8 cellular contexts compared by ENCODE assay signal in genomic region chrX:131734621-131735020, GRCh38.
DNase-seq lines count a peak whose midpoint lies in the region; ATAC-seq, FAIRE-seq and TF ChIP-seq lines count a peak whose summit lies in the region.

No MANE protein-coding gene starts in this region.

- H3K36me3 ChIP-seq in liver (ENCODE audit: control insufficient read depth in 4 of 4, insufficient read depth in 3 of 4, low read depth in 1 of 4, low read length in 3 of 4) (no peaks in the 10 kb centered on the region), HepG2 (replicated peaks in 1 of 2; ENCODE audit: control insufficient read depth in 1 of 2, insufficient read depth in 2 of 2, low read length in 2 of 2) (no peaks in the 10 kb centered on the region), aorta (ENCODE audit: control insufficient read depth in 1 of 2, insufficient read depth in 2 of 2, low read length in 1 of 2) (no peaks in the 10 kb centered on the region)

- no peak overlapping the region for H3K9ac ChIP-seq in liver (ENCODE audit: low read depth in 1 of 2, low read length in 2 of 2)
- H3K9ac ChIP-seq in HepG2 (ENCODE audit: insufficient read depth, low read depth, low read length), result no peak overlapping the region

- TF ChIP-seq CTCF in liver (IDR thresholded peaks at IDR 0.05; ENCODE audit: low read depth, low read length, missing input control) (peak; percentile 20), HepG2 (CRISPR knock-in tag; IDR thresholded peaks at IDR 0.05) (no peak), fibroblast of villous mesenchyme (IDR thresholded peaks at IDR 0.05; ENCODE audit: insufficient read depth, low read depth, low read length) (peak; percentile 7)

- 90% methylated on average over 9 of the region's 9 CpGs for WGBS in liver
- WGBS in HepG2 (ENCODE audit: low lambda C conversion rate), result 100% methylated on average over 8 of the region's 9 CpGs
- WGBS in aorta, 2 donors, result 59 to 92% methylated on average over 9 of the region's 9 CpGs

- H3K79me2 ChIP-seq in HepG2 (ENCODE audit: insufficient read depth, low read length), result no peaks in the 10 kb centered on the region

- no TSS peak for BruUV-seq in HepG2 (replicated peaks; lab: Mats Ljungman, UMichigan)

- in situ Hi-C loops in HepG2 (cut with HindIII; ENCODE audit: extremely low pct_ligation_motif_present, low pct_unique_long_range_greater_than_20kb), result no loop called here

- CTCF ChIA-PET in HepG2 (lab: Yijun Ruan, JAX; ENCODE audit: low intra/inter-chr PET ratio, low total read pairs), result no interaction called here

- H2AFZ ChIP-seq in HepG2 (ENCODE audit: low read length), result no peak overlapping the region

- ATAC-seq in HepG2 (no peak), aorta (ENCODE audit: low FRiP score) (peak; percentile 90), HG03280 (IDR thresholded peaks at IDR 0.05; ENCODE audit: unreplicated experiment) (no peak)

- H3K4me1 ChIP-seq in liver (ENCODE audit: control insufficient read depth in 4 of 4, insufficient read depth in 4 of 4, low read length in 3 of 4) (peaks cover 0 to 5% (median 3%) of the 10 kb centered on the region in 4 donors), HepG2 (ENCODE audit: insufficient read depth, low read length) (no peaks in the 10 kb centered on the region), aorta (ENCODE audit: control insufficient read depth in 1 of 2, insufficient read depth in 2 of 2, low read length in 2 of 2) (no peaks in the 10 kb centered on the region)

- H3K27me3 ChIP-seq in liver (ENCODE audit: control insufficient read depth in 4 of 4, insufficient read depth in 4 of 4, low read length in 3 of 4) (no peaks in the 10 kb centered on the region), HepG2 (ENCODE audit: control insufficient read depth in 1 of 2, insufficient read depth in 2 of 2, low read length in 2 of 2) (no peaks in the 10 kb centered on the region), aorta (ENCODE audit: control insufficient read depth in 1 of 2, insufficient read depth in 2 of 2, low read length in 1 of 2) (no peaks in the 10 kb centered on the region)

- no peak for TF ChIP-seq POLR2A in HepG2 (IDR thresholded peaks at IDR 0.05; ENCODE audit: insufficient read depth in 1 of 2, low read depth in 2 of 2, low read length in 2 of 2)

- H3K4me2 ChIP-seq in HepG2 (ENCODE audit: low read depth, low read length), result no peak overlapping the region

- no peak for FAIRE-seq in HepG2 (lab: Jason Lieb, UNC)

- intact Hi-C loops in HepG2 (cut with micrococcal nuclease; ENCODE audit: unreplicated experiment) (no loop called here), aorta (cut with DNase I) (no loop called here)

- H3K4me3 ChIP-seq in liver (ENCODE audit: low read depth in 1 of 3, low read length in 3 of 3), result no peak overlapping the region
- H3K4me3 ChIP-seq in HepG2 (replicated peaks in 1 of 3; ENCODE audit: insufficient read depth in 1 of 3, low read depth in 2 of 3, low read length in 3 of 3), result no peak overlapping the region
- no peak overlapping the region for H3K4me3 ChIP-seq in fibroblast of villous mesenchyme (ENCODE audit: low read depth, low read length)
- H3K4me3 ChIP-seq in aorta (ENCODE audit: low read length in 2 of 2), result no peak overlapping the region

- H3K9me3 ChIP-seq in liver (ENCODE audit: control insufficient read depth in 4 of 4, low read length in 3 of 4) (no peaks in the 10 kb centered on the region), HepG2 (ENCODE audit: low read length) (no peaks in the 10 kb centered on the region), aorta (ENCODE audit: control insufficient read depth, low read length) (no peaks in the 10 kb centered on the region)

- DNase-seq in HepG2 (ENCODE audit: low spot score), result no peak
- DNase-seq in NOMO-1 treated with DMSO at 0.1 percent for 48 hours (lab: John Stamatoyannopoulos, UW; ENCODE audit: unreplicated experiment), result peak; percentile 79
- peak; percentile 75 for DNase-seq in fibroblast of villous mesenchyme (ENCODE audit: low read depth)
- peak in 1 of 2 donors; percentile 84 for DNase-seq in aorta
- DNase-seq in kidney glomerular epithelial cell (lab: John Stamatoyannopoulos, UW), result no peak
- DNase-seq in germinal center (ENCODE audit: low spot score), result no peak

- POLR2A ChIA-PET in HepG2 (lab: Yijun Ruan, JAX), result no interaction called here

- no peak overlapping the region for H3K27ac ChIP-seq in liver (ENCODE audit: low read depth in 1 of 2, low read length in 2 of 2)
- no peak overlapping the region for H3K27ac ChIP-seq in HepG2 (ENCODE audit: extremely low read length, insufficient read depth, low read length)
- H3K27ac ChIP-seq in aorta (ENCODE audit: low read depth in 1 of 2, low read length in 2 of 2), result no peak overlapping the region

- H4K20me1 ChIP-seq in HepG2 (ENCODE audit: insufficient read depth, low read length), result no peaks in the 10 kb centered on the region

- TF ChIP-seq RAD21 in liver (IDR thresholded peaks at IDR 0.05), result peak in 1 of 2 donors; percentile 80
- TF ChIP-seq RAD21 in HepG2 (CRISPR knock-in tag; IDR thresholded peaks at IDR 0.05), result no peak

- no peak for TF ChIP-seq EP300 in HepG2 (IDR thresholded peaks at IDR 0.05; ENCODE audit: low read depth in 2 of 2, low read length in 2 of 2)
- no peak for TF ChIP-seq EP300 in HepG2 (CRISPR knock-in tag; IDR thresholded peaks at IDR 0.05; ENCODE audit: borderline replicate concordance)

TF ChIP-seq in liver, 16 proteins besides CTCF, POLR2A, EP300 and RAD21:
- TF ChIP-seq RXRA (IDR thresholded peaks at IDR 0.05), result no peak
- peak; percentile 51 for TF ChIP-seq SP1 (IDR thresholded peaks at IDR 0.05)
- no peak for TF ChIP-seq EGR1 (IDR thresholded peaks at IDR 0.05; ENCODE audit: low read depth in 2 of 2)
- TF ChIP-seq MAX (IDR thresholded peaks at IDR 0.05), result no peak
- TF ChIP-seq FOXA2 (IDR thresholded peaks at IDR 0.05), result no peak
- no peak for TF ChIP-seq HNF4G (IDR thresholded peaks at IDR 0.05)
- no peak for TF ChIP-seq TAF1 (conservative IDR thresholded peaks at IDR 0.05)
- no peak for TF ChIP-seq FOXA1 (IDR thresholded peaks at IDR 0.05)

TF ChIP-seq in HepG2, 621 proteins besides CTCF, POLR2A, EP300 and RAD21 (continues in another document):
- TF ChIP-seq ZNF567 (CRISPR knock-in tag; IDR thresholded peaks at IDR 0.05; ENCODE audit: borderline replicate concordance), result no peak
- TF ChIP-seq PHF8 (CRISPR knock-in tag; IDR thresholded peaks at IDR 0.05), result no peak
- TF ChIP-seq POLR2AphosphoS5 (IDR thresholded peaks at IDR 0.05; ENCODE audit: low read depth, low read length), result no peak
- no peak for TF ChIP-seq NONO (IDR thresholded peaks at IDR 0.05)
- no peak for TF ChIP-seq NONO (CRISPR knock-in tag; conservative IDR thresholded peaks at IDR 0.05)
- no peak for TF ChIP-seq SRF (IDR thresholded peaks at IDR 0.05; ENCODE audit: low read depth, low read length)
- TF ChIP-seq MNT (IDR thresholded peaks at IDR 0.05), result no peak
- no peak for TF ChIP-seq GRHL1 (CRISPR knock-in tag; conservative IDR thresholded peaks at IDR 0.05)
- TF ChIP-seq ATM (IDR thresholded peaks at IDR 0.05; ENCODE audit: borderline replicate concordance), result no peak
- no peak for TF ChIP-seq SP5 (CRISPR knock-in tag; IDR thresholded peaks at IDR 0.05; ENCODE audit: borderline replicate concordance, low read depth)
- TF ChIP-seq KDM2A (CRISPR knock-in tag; IDR thresholded peaks at IDR 0.05; ENCODE audit: borderline replicate concordance, low read depth), result no peak
- TF ChIP-seq TRIM22 (IDR thresholded peaks at IDR 0.05), result no peak
- no peak for TF ChIP-seq SIX1 (CRISPR knock-in tag; IDR thresholded peaks at IDR 0.05; ENCODE audit: borderline replicate concordance)
- TF ChIP-seq NBN (conservative IDR thresholded peaks at IDR 0.05), result no peak
- TF ChIP-seq ZSCAN20 (CRISPR knock-in tag; IDR thresholded peaks at IDR 0.05; ENCODE audit: borderline replicate concordance), result no peak
- no peak for TF ChIP-seq ZNF484 (CRISPR knock-in tag; IDR thresholded peaks at IDR 0.05; ENCODE audit: borderline replicate concordance, low read depth)

Comparison
In these comparisons a context has a peak if more than half of its experiments do, and no peak if none do; other contexts are left out.
1. DNase-seq: peak in NOMO-1 treated with DMSO at 0.1 percent for 48 hours (single experiment) and fibroblast of villous mesenchyme (single experiment); none in HepG2 (single experiment), kidney glomerular epithelial cell (single experiment) and germinal center (single experiment).